ENCODE assay signal across 10 cellular contexts in genomic region chr17:39622380-39623006, GRCh38. TPM values are rescaled to one million over a fixed set of nuclear protein-coding genes. Genes with fewer than 3 reads are reported as not detected.
DNase-seq lines count a peak whose midpoint lies in the region; ATAC-seq lines count a peak whose summit lies in the region.
"Had no signal": no experiment of that assay in that cellular context is flagged by ENCODE, and none has a peak within 500 bp of the region (broad histone marks: within the 10 kb centered on the region; RNA-seq: fewer than 3 reads in every experiment).

No MANE protein-coding gene starts in this region.

- H3K4me1 Mint-ChIP-seq in activated T-helper 17 cell treated with anti-CD3 and anti-CD28 coated beads, Interleukin-2, amount 50 U/mL, for 72 hours = peaks cover 15% of the 10 kb centered on the region

- DNase-seq in DMS53 (lab: John Stamatoyannopoulos, UW) = peak; percentile 58
- no peak for DNase-seq in DMS53 treated with DMSO at 0.1 percent for 48 hours (lab: John Stamatoyannopoulos, UW; ENCODE audit: unreplicated experiment)
- peak; percentile 87 for DNase-seq in HT1080 (ENCODE audit: low read depth)
- DNase-seq in stimulated activated CD4-positive, alpha-beta T cell treated with anti-CD3 and anti-CD28 coated beads, Interleukin-15, amount 100 ng/mL, for 24 hours = peak; percentile 63
- DNase-seq in effector CD8-positive, alpha-beta T cell (lab: John Stamatoyannopoulos, UW) = no peak
- DNase-seq in inferior parietal cortex (ENCODE audit: extremely low spot score) = no peak

- H3K27ac Mint-ChIP-seq in activated T-helper 17 cell treated with anti-CD3 and anti-CD28 coated beads, Interleukin-2, amount 50 U/mL, for 72 hours = peak overlapping the region; percentile 92
- H3K27ac Mint-ChIP-seq: type B pancreatic cell had no signal

- ATAC-seq in activated T-helper 17 cell treated with anti-CD3 and anti-CD28 coated beads, Interleukin-2, amount 50 U/mL, for 72 hours (replicated peaks) = peak; percentile 97
- no peak for ATAC-seq in GM18502 (IDR thresholded peaks at IDR 0.05; ENCODE audit: poor library complexity, unreplicated experiment)

- H3K36me3 Mint-ChIP-seq in activated T-helper 17 cell treated with anti-CD3 and anti-CD28 coated beads, Interleukin-2, amount 50 U/mL, for 72 hours (ENCODE audit: low read depth) = no peaks in the 10 kb centered on the region
- H3K36me3 Mint-ChIP-seq: type B pancreatic cell had no signal

- H3K9me3 Mint-ChIP-seq in activated T-helper 17 cell treated with anti-CD3 and anti-CD28 coated beads, Interleukin-2, amount 50 U/mL, for 72 hours = no peaks in the 10 kb centered on the region
- H3K9me3 Mint-ChIP-seq: type B pancreatic cell had no signal

- H3K27me3 Mint-ChIP-seq in activated T-helper 17 cell treated with anti-CD3 and anti-CD28 coated beads, Interleukin-2, amount 50 U/mL, for 72 hours = peaks cover 12% of the 10 kb centered on the region

- H3K4me3 Mint-ChIP-seq in activated T-helper 17 cell treated with anti-CD3 and anti-CD28 coated beads, Interleukin-2, amount 50 U/mL, for 72 hours = peak overlapping the region; percentile 82

RNA-seq across cellular contexts. Expression of gene PPP1R1B, which starts 4.3 kb away (rescaled TPM):
- 0.30 TPM in 1 of 2 replicates, not detected in the other for total RNA-seq in HT1080 (2014; rRNA removed; shearing (Covaris generic))
- 0.12 and 0.14 TPM in 2 replicates for polyA plus RNA-seq in HT1080 (2015; cell fraction: cytosol; rRNA removed)
- 0.20 TPM in 1 of 2 replicates, not detected in the other for polyA plus RNA-seq in HT1080 (2015; cell fraction: nucleus; rRNA removed)
- not detected for total RNA-seq in activated T-helper 17 cell treated with anti-CD3 and anti-CD28 coated beads, Interleukin-2, amount 50 U/mL, for 72 hours
- total RNA-seq: H4 had no signal

RNA-seq across cellular contexts. Expression of gene STARD3, which starts 14.5 kb away (rescaled TPM):
- 37.5 and 71.5 TPM in 2 replicates for total RNA-seq in HT1080 (2014; rRNA removed; shearing (Covaris generic))
- 65.2 and 68.5 TPM in 2 replicates for polyA plus RNA-seq in HT1080 (2015; cell fraction: cytosol; rRNA removed)
- polyA plus RNA-seq in HT1080 (2015; cell fraction: nucleus; rRNA removed) = 93.8 and 118 TPM in 2 replicates
- 10 to 100 TPM; 59.8 to 76.0 TPM for total RNA-seq in activated T-helper 17 cell treated with anti-CD3 and anti-CD28 coated beads, Interleukin-2, amount 50 U/mL, for 72 hours

RNA-seq across cellular contexts. Expression of gene NEUROD2, which starts 14.8 kb away (rescaled TPM):
- total RNA-seq in HT1080 (2014; rRNA removed; shearing (Covaris generic)) = not detected in 2 replicates
- polyA plus RNA-seq in HT1080 (2015; cell fraction: cytosol; rRNA removed) = not detected in 2 replicates
- not detected in 2 replicates for polyA plus RNA-seq in HT1080 (2015; cell fraction: nucleus; rRNA removed)
- not detected for total RNA-seq in activated T-helper 17 cell treated with anti-CD3 and anti-CD28 coated beads, Interleukin-2, amount 50 U/mL, for 72 hours

RNA-seq across cellular contexts. Expression of gene TCAP, which starts 42.7 kb away (rescaled TPM):
- 1.00 TPM in 1 of 2 replicates, not detected in the other for total RNA-seq in HT1080 (2014; rRNA removed; shearing (Covaris generic))
- polyA plus RNA-seq in HT1080 (2015; cell fraction: cytosol; rRNA removed) = 0.03 and 0.33 TPM in 2 replicates
- polyA plus RNA-seq in HT1080 (2015; cell fraction: nucleus; rRNA removed) = 0.82 and 0.85 TPM in 2 replicates
- total RNA-seq in activated T-helper 17 cell treated with anti-CD3 and anti-CD28 coated beads, Interleukin-2, amount 50 U/mL, for 72 hours = 1 to 10 TPM; 2.0 to 2.5 TPM

RNA-seq across cellular contexts. Expression of gene PNMT, which starts 45.8 kb away (rescaled TPM):
- total RNA-seq in HT1080 (2014; rRNA removed; shearing (Covaris generic)) = not detected in 2 replicates
- polyA plus RNA-seq in HT1080 (2015; cell fraction: cytosol; rRNA removed) = not detected in 2 replicates
- not detected in 2 replicates for polyA plus RNA-seq in HT1080 (2015; cell fraction: nucleus; rRNA removed)
- total RNA-seq in activated T-helper 17 cell treated with anti-CD3 and anti-CD28 coated beads, Interleukin-2, amount 50 U/mL, for 72 hours = not detected
- total RNA-seq: H4 had no signal

Comparison
In these comparisons a context has a peak if more than half of its experiments do, and no peak if none do; other contexts are left out.
1. DNase-seq: peak in DMS53 (single experiment), HT1080 (single experiment) and stimulated activated CD4-positive, alpha-beta T cell treated with anti-CD3 and anti-CD28 coated beads, Interleukin-15, amount 100 ng/mL, for 24 hours (single experiment); none in DMS53 treated with DMSO at 0.1 percent for 48 hours (single experiment), effector CD8-positive, alpha-beta T cell (single experiment) and inferior parietal cortex (single experiment).